ENCODE assay signal across 14 cellular contexts in genomic region chr14:57485635-57486034, GRCh38. TPM values are rescaled to one million over a fixed set of nuclear protein-coding genes. Genes with fewer than 3 reads are reported as not detected.
DNase-seq lines count a peak whose midpoint lies in the region; ATAC-seq, FAIRE-seq and TF ChIP-seq lines count a peak whose summit lies in the region.
"Had no signal": no experiment of that assay in that cellular context is flagged by ENCODE, and none has a peak within 500 bp of the region (broad histone marks: within the 10 kb centered on the region; RNA-seq: fewer than 3 reads in every experiment).

No MANE protein-coding gene starts in this region.

- H3K36me3 ChIP-seq in pancreas (no peaks in the 10 kb centered on the region), SJCRH30 (no peaks in the 10 kb centered on the region)

- POLR2A ChIA-PET in activated naive CD8-positive, alpha-beta T cell treated with anti-CD3 and anti-CD28 coated beads, Interleukin-2, amount 10 ng/mL, durations not matched to agents 7 days and 5 days (lab: Charles Lee), result interaction anchor here (0.6 to 2.4 kb wide), 3 partner anchors 8 to 96 kb away, joined by 3 to 7 read pairs (median 3); partner anchors contain the start of gene CCDC198

- H3K27me3 ChIP-seq in pancreas, result no peaks in the 10 kb centered on the region
- H3K27me3 ChIP-seq in SJCRH30, result no peaks in the 10 kb centered on the region

- H3K4me1 ChIP-seq in pancreas (peaks cover 0 to 3% (median 0%) of the 10 kb centered on the region in 3 donors), SJCRH30 (no peaks in the 10 kb centered on the region)

- peak; percentile 88 for ATAC-seq in activated naive CD8-positive, alpha-beta T cell treated with anti-CD3 and anti-CD28 coated beads, Interleukin-2, amount 10 ng/mL, durations not matched to agents 7 days and 5 days (ENCODE audit: low read depth)
- ATAC-seq in activated naive CD8-positive, alpha-beta T cell treated with anti-CD3 and anti-CD28 coated beads, Interleukin-2, amount 50 U/mL, for 24 hours, result no peak
- ATAC-seq in GM21825 (IDR thresholded peaks at IDR 0.05; ENCODE audit: unreplicated experiment) (peak; percentile 91), HG03342 (IDR thresholded peaks at IDR 0.05; ENCODE audit: unreplicated experiment) (peak; percentile 98), pancreas (no peak)
- ATAC-seq in stimulated activated naive B cell treated with anti-CD40 and anti-IgM and Interleukin-4, amounts not matched to agents 10 μg/mL and 1 μg/mL and 100 μg/mL, for 72 hours (replicated peaks), result peak; percentile 89 to 93
- ATAC-seq: naive thymus-derived CD4-positive, alpha-beta T cell had no signal

- H3K27ac ChIP-seq in pancreas (no peak overlapping the region), SJCRH30 (no peak overlapping the region)
- H3K27ac ChIP-seq: skin epidermis had no signal

- no peak for FAIRE-seq in pancreas (lab: Jason Lieb, UNC)
- FAIRE-seq: A204.1 had no signal

- H3K36me3 Mint-ChIP-seq in activated naive CD8-positive, alpha-beta T cell treated with anti-CD3 and anti-CD28 coated beads, Interleukin-2, amount 10 ng/mL, durations not matched to agents 7 days and 5 days, result no peaks in the 10 kb centered on the region
- no peaks in the 10 kb centered on the region for H3K36me3 Mint-ChIP-seq in activated naive CD8-positive, alpha-beta T cell treated with anti-CD3 and anti-CD28 coated beads, Interleukin-2, amount 50 U/mL, for 24 hours (ENCODE audit: low read depth)
- no peaks in the 10 kb centered on the region for H3K36me3 Mint-ChIP-seq in stimulated activated naive B cell treated with anti-CD40 and anti-IgM and Interleukin-4, amounts not matched to agents 10 μg/mL and 1 μg/mL and 100 μg/mL, for 72 hours
- H3K36me3 Mint-ChIP-seq: naive thymus-derived CD4-positive, alpha-beta T cell had no signal

- intact Hi-C loops in pancreas (cut with DNase I), result loop anchor here (5.0 to 10.0 kb wide), 3 partner anchors 379 to 589 kb away; partner anchors contain the start of gene SLC35F4 (in 1 of the 3)

- no peaks in the 10 kb centered on the region for H3K9me3 ChIP-seq in pancreas
- H3K9me3 ChIP-seq in SJCRH30 (replicated peaks), result 0 out of 2 replicates have a peak, but pooled peaks cover 2% of the 10 kb centered on the region

- H3K4me3 ChIP-seq in pancreas (no peak overlapping the region), SJCRH30 (no peak overlapping the region)
- H3K4me3 ChIP-seq: skin epidermis had no signal

- peak; percentile 26 for DNase-seq in activated naive CD8-positive, alpha-beta T cell treated with anti-CD3 and anti-CD28 coated beads, Interleukin-2, amount 10 ng/mL, durations not matched to agents 7 days and 5 days
- no peak for DNase-seq in activated naive CD8-positive, alpha-beta T cell treated with anti-CD3 and anti-CD28 coated beads, Interleukin-2, amount 50 U/mL, for 24 hours
- DNase-seq in stimulated activated naive B cell treated with anti-CD40 and anti-IgM and Interleukin-4, amounts not matched to agents 10 μg/mL and 1 μg/mL and 100 μg/mL, for 72 hours, result no peak
- no peak for DNase-seq in pancreas
- DNase-seq in NCI-H345 treated with DMSO at 0.1 percent for 48 hours (lab: John Stamatoyannopoulos, UW; ENCODE audit: unreplicated experiment), result no peak
- no peak for DNase-seq in SJCRH30
- DNase-seq: amniotic stem cell; endodermal cell; naive thymus-derived CD4-positive, alpha-beta T cell; NCI-H2029 had no signal

- H3K27me3 Mint-ChIP-seq in activated naive CD8-positive, alpha-beta T cell treated with anti-CD3 and anti-CD28 coated beads, Interleukin-2, amount 10 ng/mL, durations not matched to agents 7 days and 5 days, result peaks cover 3% of the 10 kb centered on the region
- H3K27me3 Mint-ChIP-seq in activated naive CD8-positive, alpha-beta T cell treated with anti-CD3 and anti-CD28 coated beads, Interleukin-2, amount 50 U/mL, for 24 hours, result peaks cover 3% of the 10 kb centered on the region
- H3K27me3 Mint-ChIP-seq in stimulated activated naive B cell treated with anti-CD40 and anti-IgM and Interleukin-4, amounts not matched to agents 10 μg/mL and 1 μg/mL and 100 μg/mL, for 72 hours, result peaks cover 4 to 6% of the 10 kb centered on the region in 2 donors

- no peaks in the 10 kb centered on the region for H3K9me3 Mint-ChIP-seq in activated naive CD8-positive, alpha-beta T cell treated with anti-CD3 and anti-CD28 coated beads, Interleukin-2, amount 10 ng/mL, durations not matched to agents 7 days and 5 days
- H3K9me3 Mint-ChIP-seq in activated naive CD8-positive, alpha-beta T cell treated with anti-CD3 and anti-CD28 coated beads, Interleukin-2, amount 50 U/mL, for 24 hours, result no peaks in the 10 kb centered on the region
- peaks cover 0 to 1% of the 10 kb centered on the region in 2 donors for H3K9me3 Mint-ChIP-seq in stimulated activated naive B cell treated with anti-CD40 and anti-IgM and Interleukin-4, amounts not matched to agents 10 μg/mL and 1 μg/mL and 100 μg/mL, for 72 hours
- H3K9me3 Mint-ChIP-seq: endodermal cell had no signal

- no peak overlapping the region for H3K27ac Mint-ChIP-seq in activated naive CD8-positive, alpha-beta T cell treated with anti-CD3 and anti-CD28 coated beads, Interleukin-2, amount 10 ng/mL, durations not matched to agents 7 days and 5 days
- no peak overlapping the region for H3K27ac Mint-ChIP-seq in activated naive CD8-positive, alpha-beta T cell treated with anti-CD3 and anti-CD28 coated beads, Interleukin-2, amount 50 U/mL, for 24 hours
- H3K27ac Mint-ChIP-seq in stimulated activated naive B cell treated with anti-CD40 and anti-IgM and Interleukin-4, amounts not matched to agents 10 μg/mL and 1 μg/mL and 100 μg/mL, for 72 hours, result no peak overlapping the region
- H3K27ac Mint-ChIP-seq: endodermal cell; naive thymus-derived CD4-positive, alpha-beta T cell had no signal

- peaks cover 3% of the 10 kb centered on the region for H3K4me1 Mint-ChIP-seq in activated naive CD8-positive, alpha-beta T cell treated with anti-CD3 and anti-CD28 coated beads, Interleukin-2, amount 10 ng/mL, durations not matched to agents 7 days and 5 days
- no peaks in the 10 kb centered on the region for H3K4me1 Mint-ChIP-seq in activated naive CD8-positive, alpha-beta T cell treated with anti-CD3 and anti-CD28 coated beads, Interleukin-2, amount 50 U/mL, for 24 hours
- no peaks in the 10 kb centered on the region for H3K4me1 Mint-ChIP-seq in stimulated activated naive B cell treated with anti-CD40 and anti-IgM and Interleukin-4, amounts not matched to agents 10 μg/mL and 1 μg/mL and 100 μg/mL, for 72 hours

- H3K4me3 Mint-ChIP-seq in activated naive CD8-positive, alpha-beta T cell treated with anti-CD3 and anti-CD28 coated beads, Interleukin-2, amount 10 ng/mL, durations not matched to agents 7 days and 5 days, result no peak overlapping the region
- H3K4me3 Mint-ChIP-seq in activated naive CD8-positive, alpha-beta T cell treated with anti-CD3 and anti-CD28 coated beads, Interleukin-2, amount 50 U/mL, for 24 hours, result no peak overlapping the region
- no peak overlapping the region for H3K4me3 Mint-ChIP-seq in stimulated activated naive B cell treated with anti-CD40 and anti-IgM and Interleukin-4, amounts not matched to agents 10 μg/mL and 1 μg/mL and 100 μg/mL, for 72 hours
- H3K4me3 Mint-ChIP-seq: endodermal cell; naive thymus-derived CD4-positive, alpha-beta T cell had no signal

- TF ChIP-seq CTCF in pancreas (IDR thresholded peaks at IDR 0.05), result no peak

RNA-seq across cellular contexts. Expression of gene CCDC198, which starts 8.0 kb away (rescaled TPM):
- total RNA-seq in activated naive CD8-positive, alpha-beta T cell treated with anti-CD3 and anti-CD28 coated beads, Interleukin-2, amount 10 ng/mL, durations not matched to agents 7 days and 5 days, result not detected
- total RNA-seq in pancreas, result 10 to 100 TPM; 17.1 to 41.7 (median 23.4) TPM
- 100 to 1,000 TPM in 1 of 2 donors, 10 to 100 TPM in 1; 96.2 to 130 TPM for polyA plus RNA-seq in pancreas
- 0.22 and 0.25 TPM in 2 replicates for total RNA-seq in SJCRH30 (2014; rRNA removed; shearing (Covaris generic))
- total RNA-seq: endodermal cell; naive thymus-derived CD4-positive, alpha-beta T cell had no signal
- polyA plus RNA-seq: naive thymus-derived CD4-positive, alpha-beta T cell had no signal

Comparison
In these comparisons a context has a peak if more than half of its experiments do, and no peak if none do; other contexts are left out.
1. ATAC-seq: peak in activated naive CD8-positive, alpha-beta T cell treated with anti-CD3 and anti-CD28 coated beads, Interleukin-2, amount 10 ng/mL, durations not matched to agents 7 days and 5 days (single experiment), GM21825 (single experiment), HG03342 (single experiment) and stimulated activated naive B cell treated with anti-CD40 and anti-IgM and Interleukin-4, amounts not matched to agents 10 μg/mL and 1 μg/mL and 100 μg/mL, for 72 hours (2 of 2); none in activated naive CD8-positive, alpha-beta T cell treated with anti-CD3 and anti-CD28 coated beads, Interleukin-2, amount 50 U/mL, for 24 hours (single experiment) and pancreas (0 of 4).
2. RNA of gene CCDC198, which starts 8.0 kb away (total RNA-seq): 17.1 to 41.7 TPM in pancreas; 0.22 to 0.25 TPM in SJCRH30 and not detected in activated naive CD8-positive, alpha-beta T cell treated with anti-CD3 and anti-CD28 coated beads, Interleukin-2, amount 10 ng/mL, durations not matched to agents 7 days and 5 days; every median in the first group is over 10 times any median in the second.